In the genomic region with DNA sequence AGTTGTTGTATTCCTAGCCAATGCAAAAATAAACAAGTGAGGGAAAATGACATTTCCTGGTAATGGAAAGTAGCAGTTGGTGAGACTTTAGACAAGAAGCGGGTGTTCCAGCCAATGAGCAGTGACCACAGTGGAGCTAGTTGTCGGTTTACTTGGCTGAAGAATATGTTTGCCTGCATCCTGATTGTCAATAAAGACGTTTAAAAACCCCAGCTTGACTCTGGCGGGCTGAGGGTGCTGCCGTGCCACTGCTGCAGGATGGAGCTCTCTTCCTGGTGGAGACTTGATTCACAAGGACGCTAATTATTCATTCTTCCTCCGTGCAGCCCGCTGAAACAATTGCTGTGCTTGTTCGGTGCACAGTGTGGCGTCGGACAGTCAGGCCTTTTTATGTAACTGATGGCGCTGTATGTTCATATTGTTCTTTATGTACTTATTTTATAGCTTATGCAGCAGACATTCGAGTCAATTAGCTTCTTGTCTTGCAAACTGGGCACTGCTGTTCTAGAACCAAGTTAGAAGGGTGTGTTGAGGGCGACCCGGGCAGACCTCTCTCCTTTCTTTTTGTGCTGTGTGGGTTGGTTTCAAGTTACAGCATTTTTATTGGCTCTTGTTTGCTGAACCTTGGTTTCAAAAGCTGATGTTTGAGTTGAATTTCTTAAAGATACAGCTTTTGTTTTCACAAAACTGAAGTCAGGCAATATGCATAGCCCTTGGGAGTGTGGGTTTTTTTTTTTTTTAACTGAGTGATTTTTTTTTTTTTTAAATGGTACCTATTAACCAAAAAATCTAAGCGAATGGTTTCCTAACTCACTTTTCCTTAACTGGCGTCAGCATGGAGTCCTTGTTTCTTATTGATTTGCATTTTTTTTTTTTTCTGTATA, we compare ENCODE assay signal across 8 cellular contexts.
DNase-seq lines count a peak whose midpoint lies in the region; ATAC-seq, FAIRE-seq and TF ChIP-seq lines count a peak whose summit lies in the region.

No MANE protein-coding gene starts in this region.

- peaks cover 79 to 87% of the 10 kb centered on the region in 2 experiments for H3K4me1 Mint-ChIP-seq in H9
- H3K4me1 Mint-ChIP-seq in stimulated activated effector memory CD8-positive, alpha-beta T cell treated with anti-CD3 and anti-CD28 coated beads, Interleukin-12 subunit alpha, Interleukin-12 subunit beta, amount 100 ng/mL, for 72 hours = peaks cover 15% of the 10 kb centered on the region

- H2BK12ac ChIP-seq in H9 (ENCODE audit: insufficient read length, low read depth, low read length) = no peak overlapping the region

- H3K36me3 Mint-ChIP-seq in H9 (ENCODE audit: insufficient read depth in 1 of 3, low read depth in 3 of 3) = peaks cover 0 to 9% (median 3%) of the 10 kb centered on the region in 3 experiments; a peak in 3 of 7 replicates
- H3K36me3 Mint-ChIP-seq in stimulated activated effector memory CD8-positive, alpha-beta T cell treated with anti-CD3 and anti-CD28 coated beads, Interleukin-12 subunit alpha, Interleukin-12 subunit beta, amount 100 ng/mL, for 72 hours = no peaks in the 10 kb centered on the region

- peaks cover 3% of the 10 kb centered on the region; the same call in 1 of the 2 replicates for H3K79me2 ChIP-seq in H9 (ENCODE audit: insufficient read depth, low read length)
- peaks cover 88% of the 10 kb centered on the region for H3K79me2 ChIP-seq in keratinocyte (ENCODE audit: control insufficient read depth, insufficient read depth, low read length)

- H4K20me1 ChIP-seq in H9 (ENCODE audit: control insufficient read depth, insufficient read depth, insufficient read length) (no peaks in the 10 kb centered on the region), keratinocyte (ENCODE audit: control insufficient read depth, extremely low read depth, insufficient read depth, low read length) (peaks cover 21% of the 10 kb centered on the region)

- no peak overlapping the region for H2BK15ac ChIP-seq in H9 (ENCODE audit: low read depth, low read length)

- no peak for ATAC-seq in stimulated activated effector memory CD8-positive, alpha-beta T cell treated with anti-CD3 and anti-CD28 coated beads, Interleukin-12 subunit alpha, Interleukin-12 subunit beta, amount 100 ng/mL, for 72 hours

- H3T11ph ChIP-seq in H9 (ENCODE audit: low read length) = no peak overlapping the region

- peaks cover 7% of the 10 kb centered on the region for H3K23me2 ChIP-seq in H9 (ENCODE audit: insufficient read length, low read depth, low read length, poor library complexity, severe bottlenecking)

- H4K8ac ChIP-seq in H9 (replicated peaks; ENCODE audit: insufficient read length, low read depth, low read length) = no peak overlapping the region

- H3K23ac ChIP-seq in H9 (ENCODE audit: insufficient read length, low read depth, low read length) = no peak overlapping the region

- H3K9me3 ChIP-seq in H9 (ENCODE audit: control insufficient read depth, low read depth, low read length) = no peaks in the 10 kb centered on the region
- H3K9me3 ChIP-seq in keratinocyte (ENCODE audit: control insufficient read depth, low read depth, low read length) = no peaks in the 10 kb centered on the region

- H2BK20ac ChIP-seq in H9 (ENCODE audit: low read depth, low read length, poor library complexity, severe bottlenecking) = no peak overlapping the region

- H2AK5ac ChIP-seq in H9 (ENCODE audit: insufficient read length, low read length) = no peak overlapping the region

- H3K9me1 ChIP-seq in keratinocyte (ENCODE audit: control insufficient read depth, extremely low read depth, insufficient read depth, low read length) = peaks cover 2% of the 10 kb centered on the region

- no peak overlapping the region for H2AFZ ChIP-seq in H9 (ENCODE audit: low read length)
- H2AFZ ChIP-seq in keratinocyte (ENCODE audit: control insufficient read depth, low read length) = no peak overlapping the region

- H3K4me1 ChIP-seq in H9 (ENCODE audit: insufficient read depth, low read length) (peaks cover 21% of the 10 kb centered on the region), keratinocyte (ENCODE audit: control insufficient read depth, extremely low read depth, insufficient read depth, low read length) (peaks cover 19% of the 10 kb centered on the region)

- H3K27ac ChIP-seq in H9 (ENCODE audit: insufficient read length, low read depth, low read length) (peak overlapping the region; percentile 83), keratinocyte (ENCODE audit: control insufficient read depth, insufficient read depth, low read length) (peak overlapping the region; percentile 16)

- peak overlapping the region; percentile 28 for H3K18ac ChIP-seq in H9 (ENCODE audit: insufficient read length, low read depth, low read length)

- no peak overlapping the region for H3K4ac ChIP-seq in H9 (ENCODE audit: low read depth, low read length)

- H3K4me3 ChIP-seq in cardiac fibroblast (replicated peaks in 1 of 2; ENCODE audit: low read depth in 2 of 2, low read length in 2 of 2) = peak overlapping the region; percentile 39 to 59
- H3K4me3 ChIP-seq in keratinocyte (ENCODE audit: control insufficient read depth in 2 of 3, extremely low read depth in 1 of 3, insufficient read depth in 2 of 3, low read depth in 1 of 3, low read length in 3 of 3) = peak overlapping the region; percentile 12 to 59 (median 53)

- H3K36me3 ChIP-seq in keratinocyte (ENCODE audit: control insufficient read depth in 2 of 2, extremely low read depth in 1 of 2, insufficient read depth in 2 of 2, low read length in 2 of 2) = peaks cover 0 to 2% of the 10 kb centered on the region in 2 experiments

- H3K27me3 Mint-ChIP-seq in H9 (ENCODE audit: low read depth) = no peaks in the 10 kb centered on the region

- no peak overlapping the region for H4K91ac ChIP-seq in H9 (ENCODE audit: insufficient read length, low read depth, low read length)

- H3K56ac ChIP-seq in H9 (ENCODE audit: insufficient read length, low read depth, low read length) = no peak overlapping the region

- no peak overlapping the region for H2BK120ac ChIP-seq in H9 (ENCODE audit: low read depth, low read length, poor library complexity, severe bottlenecking)

- H2BK5ac ChIP-seq in H9 (ENCODE audit: insufficient read length, low read length) = no peak overlapping the region

- H3K9ac ChIP-seq in H9 (ENCODE audit: extremely low read depth, insufficient read length, low read length) (peak overlapping the region; percentile 32), keratinocyte (ENCODE audit: control insufficient read depth, extremely low read depth, insufficient read depth, low read length) (peak overlapping the region; percentile 53)

- H3K4me3 Mint-ChIP-seq in H9 = peak overlapping the region; percentile 73 to 82
- H3K4me3 Mint-ChIP-seq in stimulated activated effector memory CD8-positive, alpha-beta T cell treated with anti-CD3 and anti-CD28 coated beads, Interleukin-12 subunit alpha, Interleukin-12 subunit beta, amount 100 ng/mL, for 72 hours = peak overlapping the region; percentile 41

- no peak; the same call in 2 of the 3 replicates for TF ChIP-seq CTCF in H9 (conservative IDR thresholded peaks at IDR 0.05)
- TF ChIP-seq CTCF in cardiac fibroblast (IDR thresholded peaks at IDR 0.05; ENCODE audit: low read depth, low read length) = no peak
- peak in 1 of 3 experiments; percentile 26 for TF ChIP-seq CTCF in keratinocyte (optimal IDR thresholded peaks at IDR 0.05 in 1 of 3, IDR thresholded peaks at IDR 0.05 in 1 of 3, conservative IDR thresholded peaks at IDR 0.05 in 1 of 3; ENCODE audit: extremely low read depth in 1 of 3, insufficient read depth in 2 of 3, low read length in 3 of 3)

- no peaks in the 10 kb centered on the region for H3K79me1 ChIP-seq in H9 (ENCODE audit: insufficient read depth, low read depth, low read length, poor library complexity, severe bottlenecking)

- no CpG with 5 or more reads among the region's 17 CpGs for WGBS in H9 (ENCODE audit: extremely low coverage, insufficient read length, low lambda C conversion rate)

- H3K27ac Mint-ChIP-seq in H9 = peak overlapping the region; percentile 98 to 99 (median 98)
- H3K27ac Mint-ChIP-seq in stimulated activated effector memory CD8-positive, alpha-beta T cell treated with anti-CD3 and anti-CD28 coated beads, Interleukin-12 subunit alpha, Interleukin-12 subunit beta, amount 100 ng/mL, for 72 hours = no peak overlapping the region

- DNase-seq in DMS53 (lab: John Stamatoyannopoulos, UW) = peak; percentile 80
- DNase-seq in H9 = peak; percentile 63
- DNase-seq in NCI-H2227 (lab: John Stamatoyannopoulos, UW; ENCODE audit: unreplicated experiment) = peak; percentile 64
- DNase-seq in cardiac fibroblast (ENCODE audit: low read depth in 2 of 2) = peak; percentile 79 to 87
- DNase-seq in keratinocyte (ENCODE audit: low read depth, low spot score) = no peak
- DNase-seq in stimulated activated effector memory CD8-positive, alpha-beta T cell treated with anti-CD3 and anti-CD28 coated beads, Interleukin-12 subunit alpha, Interleukin-12 subunit beta, amount 100 ng/mL, for 72 hours (ENCODE audit: low spot score in 2 of 2) = no peak
- no peak for DNase-seq in stimulated activated naive CD4-positive, alpha-beta T cell (lab: John Stamatoyannopoulos, UW)
- DNase-seq in SW 1271 (lab: John Stamatoyannopoulos, UW) = no peak

- FAIRE-seq in keratinocyte (lab: Jason Lieb, UNC) = peak; percentile 69

- H3K4me2 ChIP-seq in H9 (ENCODE audit: insufficient read depth, insufficient read length, low read length) (peak overlapping the region; percentile 87), keratinocyte (ENCODE audit: control insufficient read depth, extremely low read depth, insufficient read depth, low read depth, low read length) (peak overlapping the region; percentile 88)

- 0 out of 2 replicates have a peak overlapping the region, but pooled peaks have one; percentile 37 for H3K14ac ChIP-seq in H9 (ENCODE audit: insufficient read depth, low read length)

- no peak overlapping the region for H4K5ac ChIP-seq in H9 (ENCODE audit: insufficient read length, low read depth, low read length)

- dilution Hi-C loops in keratinocyte (cut with MboI; ENCODE audit: extremely low pct_ligation_motif_present, low sequenced_read_pairs) = no loop called here

- H3K27me3 ChIP-seq in H9 (ENCODE audit: insufficient read depth, low read length) (no peaks in the 10 kb centered on the region), keratinocyte (ENCODE audit: control insufficient read depth, extremely low read depth, insufficient read depth, low read length) (no peaks in the 10 kb centered on the region)

- no peaks in the 10 kb centered on the region; a peak in 1 of 5 replicates for H3K9me3 Mint-ChIP-seq in H9
- no peaks in the 10 kb centered on the region for H3K9me3 Mint-ChIP-seq in stimulated activated effector memory CD8-positive, alpha-beta T cell treated with anti-CD3 and anti-CD28 coated beads, Interleukin-12 subunit alpha, Interleukin-12 subunit beta, amount 100 ng/mL, for 72 hours

Comparison
In these comparisons a context has a peak if more than half of its experiments do, and no peak if none do; other contexts are left out.
1. DNase-seq: peak in DMS53 (single experiment), H9 (single experiment), NCI-H2227 (single experiment) and cardiac fibroblast (2 of 2); none in keratinocyte (single experiment), stimulated activated effector memory CD8-positive, alpha-beta T cell treated with anti-CD3 and anti-CD28 coated beads, Interleukin-12 subunit alpha, Interleukin-12 subunit beta, amount 100 ng/mL, for 72 hours (0 of 2), stimulated activated naive CD4-positive, alpha-beta T cell (0 of 6) and SW 1271 (0 of 2).